ENCODE assay signal across 8 cellular contexts in the genomic region with DNA sequence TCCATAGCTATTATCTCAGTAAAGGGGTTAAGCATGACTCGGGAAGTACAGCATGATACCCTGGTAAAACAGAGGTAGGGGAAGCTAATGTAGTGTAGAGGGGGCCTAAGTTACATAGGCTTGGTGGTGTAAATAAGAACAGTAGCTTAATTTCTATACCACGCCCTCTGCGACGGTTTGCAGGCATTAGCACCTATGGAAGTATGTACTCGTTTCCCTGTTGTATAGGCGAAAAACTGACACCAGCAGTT. TPM values are rescaled to one million over a fixed set of nuclear protein-coding genes. Genes with fewer than 3 reads are reported as not detected.
A peak's percentile ranks its signal among the peaks of the same experiment; 100 is the strongest.
DNase-seq lines count a peak whose midpoint lies in the region; ATAC-seq and TF ChIP-seq lines count a peak whose summit lies in the region.

No MANE protein-coding gene starts in this region.

- H3K36me3 Mint-ChIP-seq in glutamatergic neuron (ENCODE audit: unreplicated experiment): no peaks in the 10 kb centered on the region
- H3K36me3 Mint-ChIP-seq in stimulated activated memory B cell treated with anti-CD40 and anti-IgM and Interleukin-4, amounts not matched to agents 10 μg/mL and 1 μg/mL and 100 μg/mL, for 72 hours: peaks cover 18% of the 10 kb centered on the region

- H3K4me2 ChIP-seq in SU-DHL-6 (ENCODE audit: low read depth, low read length, poor library complexity, severe bottlenecking): peak overlapping the region; percentile 76

- peak overlapping the region; percentile 80 for H3K4me3 ChIP-seq in SU-DHL-6 (ENCODE audit: insufficient read depth, low read length, poor library complexity, severe bottlenecking)

- no peaks in the 10 kb centered on the region for H3K36me3 ChIP-seq in SU-DHL-6 (ENCODE audit: low read length)

- H3K9me2 ChIP-seq in SU-DHL-6 (replicated peaks; ENCODE audit: insufficient read depth, low read length): no peaks in the 10 kb centered on the region

- H3K4me3 Mint-ChIP-seq in glutamatergic neuron (ENCODE audit: unreplicated experiment): peak overlapping the region; percentile 87
- H3K4me3 Mint-ChIP-seq in stimulated activated memory B cell treated with anti-CD40 and anti-IgM and Interleukin-4, amounts not matched to agents 10 μg/mL and 1 μg/mL and 100 μg/mL, for 72 hours: peak overlapping the region; percentile 76

- H3K4me1 Mint-ChIP-seq in glutamatergic neuron (ENCODE audit: low read depth, unreplicated experiment): peaks cover 2% of the 10 kb centered on the region
- peaks cover 26% of the 10 kb centered on the region for H3K4me1 Mint-ChIP-seq in stimulated activated memory B cell treated with anti-CD40 and anti-IgM and Interleukin-4, amounts not matched to agents 10 μg/mL and 1 μg/mL and 100 μg/mL, for 72 hours

- no peaks in the 10 kb centered on the region for H3K9me3 ChIP-seq in SU-DHL-6 (ENCODE audit: insufficient read depth, low read length)

- peak overlapping the region; percentile 62 for H3K27ac Mint-ChIP-seq in glutamatergic neuron (ENCODE audit: unreplicated experiment)
- peak overlapping the region; percentile 65 for H3K27ac Mint-ChIP-seq in stimulated activated memory B cell treated with anti-CD40 and anti-IgM and Interleukin-4, amounts not matched to agents 10 μg/mL and 1 μg/mL and 100 μg/mL, for 72 hours

- peak overlapping the region; percentile 90 for H3K9ac ChIP-seq in SU-DHL-6 (ENCODE audit: low read length)

- DNase-seq in SHP77 treated with DMSO at 0.1 percent for 48 hours (lab: John Stamatoyannopoulos, UW): peak; percentile 81
- no peak for DNase-seq in SHP77 (lab: John Stamatoyannopoulos, UW)
- DNase-seq in glutamatergic neuron: no peak
- DNase-seq in stimulated activated CD4-positive, alpha-beta T cell treated with anti-CD3 and anti-CD28 coated beads, Interleukin-1b, Interleukin-23, amount 100 ng/mL, for 48 hours: no peak

- H3K9me3 Mint-ChIP-seq in glutamatergic neuron (ENCODE audit: unreplicated experiment): peaks cover 8% of the 10 kb centered on the region
- no peaks in the 10 kb centered on the region for H3K9me3 Mint-ChIP-seq in stimulated activated memory B cell treated with anti-CD40 and anti-IgM and Interleukin-4, amounts not matched to agents 10 μg/mL and 1 μg/mL and 100 μg/mL, for 72 hours

- H3K27me3 ChIP-seq in SU-DHL-6 (ENCODE audit: low read length): no peaks in the 10 kb centered on the region

- ATAC-seq in stimulated activated memory B cell treated with anti-CD40 and anti-IgM and Interleukin-4, amounts not matched to agents 10 μg/mL and 1 μg/mL and 100 μg/mL, for 72 hours: peak; percentile 22
- ATAC-seq in GM21381 (IDR thresholded peaks at IDR 0.05; ENCODE audit: unreplicated experiment): no peak
- no peak for ATAC-seq in HG03280 (IDR thresholded peaks at IDR 0.05; ENCODE audit: unreplicated experiment)

- H4K20me1 ChIP-seq in SU-DHL-6 (ENCODE audit: low read depth, low read length): no peaks in the 10 kb centered on the region

- H3F3A ChIP-seq in SU-DHL-6 (ENCODE audit: insufficient read depth): peaks cover 26% of the 10 kb centered on the region

- H3K27ac ChIP-seq in SU-DHL-6 (ENCODE audit: low read depth, low read length): peak overlapping the region; percentile 55; the same call in 1 of the 2 replicates

- TF ChIP-seq CTCF in SU-DHL-6 (IDR thresholded peaks at IDR 0.05; ENCODE audit: insufficient read depth, low read length, poor library complexity, severe bottlenecking) (no peak), glutamatergic neuron (IDR thresholded peaks at IDR 0.05; ENCODE audit: partially characterized antibody, unreplicated experiment) (no peak)

- H3K27me3 Mint-ChIP-seq in glutamatergic neuron (ENCODE audit: unreplicated experiment): peaks cover 9% of the 10 kb centered on the region
- no peaks in the 10 kb centered on the region for H3K27me3 Mint-ChIP-seq in stimulated activated memory B cell treated with anti-CD40 and anti-IgM and Interleukin-4, amounts not matched to agents 10 μg/mL and 1 μg/mL and 100 μg/mL, for 72 hours

- peak overlapping the region; percentile 12 for H2AFZ ChIP-seq in SU-DHL-6 (ENCODE audit: low read depth, low read length, severe bottlenecking)

- H3K79me2 ChIP-seq in SU-DHL-6 (ENCODE audit: insufficient read depth, low read length): peaks cover 5% of the 10 kb centered on the region; the same call in 1 of the 2 replicates

RNA-seq across cellular contexts. Expression of gene NAXE, which starts 0.5 kb away (rescaled TPM):
- 44.5 TPM for total RNA-seq in glutamatergic neuron (ENCODE audit: unreplicated experiment)

RNA-seq across cellular contexts. Expression of gene GPATCH4, which starts 10.2 kb away (rescaled TPM):
- 13.2 TPM for total RNA-seq in glutamatergic neuron (ENCODE audit: unreplicated experiment)

RNA-seq across cellular contexts. Expression of gene TTC24, which starts 11.6 kb away (rescaled TPM):
- total RNA-seq in glutamatergic neuron (ENCODE audit: unreplicated experiment): not detected

RNA-seq across cellular contexts. Expression of gene IQGAP3, which starts 18.7 kb away (rescaled TPM):
- total RNA-seq in glutamatergic neuron (ENCODE audit: unreplicated experiment): 6.1 TPM

RNA-seq across cellular contexts. Expression of gene HAPLN2, which starts 28.1 kb away (rescaled TPM):
- total RNA-seq in glutamatergic neuron (ENCODE audit: unreplicated experiment): 0.71 TPM
